In genomic region chr20:47672886-47673670, GRCh38 we compare ENCODE assay signal across 18 cellular contexts.
DNase-seq lines count a peak whose midpoint lies in the region; ATAC-seq, FAIRE-seq and TF ChIP-seq lines count a peak whose summit lies in the region.
"Had no signal": no experiment of that assay in that cellular context is flagged by ENCODE, and none has a peak within 500 bp of the region (broad histone marks: within the 10 kb centered on the region; RNA-seq: fewer than 3 reads in every experiment).

No MANE protein-coding gene starts in this region.

- no peak overlapping the region for H3K4me3 Mint-ChIP-seq in activated T-cell treated with anti-CD3 and anti-CD28 coated beads, Interleukin-2, amount 50 U/mL, for 24 hours
- no peak overlapping the region for H3K4me3 Mint-ChIP-seq in H9
- H3K4me3 Mint-ChIP-seq in T-helper 17 cell = no peak overlapping the region

- FAIRE-seq in H1 (lab: Jason Lieb, UNC) = no peak
- FAIRE-seq: A204.1, GM18507 had no signal

- H3K4me1 ChIP-seq in H9 (ENCODE audit: insufficient read depth, low read length) (no peaks in the 10 kb centered on the region), H1 (replicated peaks in 1 of 4; ENCODE audit: control insufficient read depth in 3 of 4, insufficient read depth in 4 of 4, low read length in 3 of 4) (peaks cover 0 to 7% (median 2%) of the 10 kb centered on the region in 4 experiments; a peak in 5 of 7 replicates), osteoblast (ENCODE audit: insufficient read depth, low read length) (no peaks in the 10 kb centered on the region), SJCRH30 (no peaks in the 10 kb centered on the region)

- no peaks in the 10 kb centered on the region for H3K27me3 Mint-ChIP-seq in activated T-cell treated with anti-CD3 and anti-CD28 coated beads, Interleukin-2, amount 50 U/mL, for 24 hours
- no peaks in the 10 kb centered on the region; the same call in none of the 2 replicates for H3K27me3 Mint-ChIP-seq in H9 (ENCODE audit: low read depth)
- H3K27me3 Mint-ChIP-seq in T-helper 17 cell = peaks cover 4% of the 10 kb centered on the region

- no peak overlapping the region for H3K14ac ChIP-seq in H9 (ENCODE audit: insufficient read depth, low read length)
- no peak overlapping the region for H3K14ac ChIP-seq in H1 (ENCODE audit: insufficient read length)

- H3K4ac ChIP-seq in H9 (ENCODE audit: low read depth, low read length) = no peak overlapping the region
- no peak overlapping the region for H3K4ac ChIP-seq in H1 (replicated peaks; ENCODE audit: insufficient read length, low read depth, low read length)

- no peak overlapping the region for H3T11ph ChIP-seq in H9 (ENCODE audit: low read length)

- TF ChIP-seq POLR2A in H1 (IDR thresholded peaks at IDR 0.05; ENCODE audit: control extremely low read depth in 1 of 2, low read depth in 2 of 2, low read length in 2 of 2) = no peak

- H3K36me3 Mint-ChIP-seq in activated T-cell treated with anti-CD3 and anti-CD28 coated beads, Interleukin-2, amount 50 U/mL, for 24 hours (ENCODE audit: low read depth) = no peaks in the 10 kb centered on the region
- H3K36me3 Mint-ChIP-seq in H9 (ENCODE audit: insufficient read depth in 1 of 3, low read depth in 3 of 3) (peaks cover 0 to 4% (median 0%) of the 10 kb centered on the region in 3 experiments; a peak in 1 of 7 replicates), T-helper 17 cell (ENCODE audit: low read depth) (no peaks in the 10 kb centered on the region)

- H2BK5ac ChIP-seq in H9 (ENCODE audit: insufficient read length, low read length) (no peak overlapping the region), H1 (ENCODE audit: low read depth, low read length) (no peak overlapping the region)

- H3K23me2 ChIP-seq in H9 (ENCODE audit: insufficient read length, low read depth, low read length, poor library complexity, severe bottlenecking) = no peaks in the 10 kb centered on the region
- no peaks in the 10 kb centered on the region; the same call in 1 of the 2 replicates for H3K23me2 ChIP-seq in H1 (ENCODE audit: low read depth, low read length)

- no peak for TF ChIP-seq EP300 in H1 (IDR thresholded peaks at IDR 0.05; ENCODE audit: borderline replicate concordance in 1 of 2, low read depth in 2 of 2, low read length in 2 of 2)

- no CpG with 5 or more reads among the region's 16 CpGs for WGBS in H9 (ENCODE audit: extremely low coverage, insufficient read length, low lambda C conversion rate)
- 90% methylated on average over 11 of the region's 16 CpGs; no CpG with 5 or more reads in 1 of the 2 experiments for WGBS in H1 (ENCODE audit: extremely low coverage in 1 of 2, insufficient coverage in 1 of 2, insufficient read length in 1 of 2, insufficient replicate concordance in 2 of 2, low coverage in 1 of 2, low lambda C conversion rate in 2 of 2, missing lambda C conversion rate in 1 of 2), 2 experiments

- H3K27ac Mint-ChIP-seq in activated T-cell treated with anti-CD3 and anti-CD28 coated beads, Interleukin-2, amount 50 U/mL, for 24 hours = peak overlapping the region; percentile 18
- H3K27ac Mint-ChIP-seq in H9 (peak overlapping the region; percentile 1 to 46 (median 42); a peak in 1 of 7 replicates), T-helper 17 cell (no peak overlapping the region)

- H4K8ac ChIP-seq in H9 (replicated peaks; ENCODE audit: insufficient read length, low read depth, low read length) = no peak overlapping the region
- H4K8ac ChIP-seq in H1 (ENCODE audit: extremely low read depth, insufficient read depth, low read length) = peak overlapping the region; percentile 12

- no peak overlapping the region for H3K4me2 ChIP-seq in H9 (ENCODE audit: insufficient read depth, insufficient read length, low read length)
- H3K4me2 ChIP-seq in H1 (ENCODE audit: insufficient read depth in 1 of 2, low read depth in 2 of 2, low read length in 2 of 2) = no peak overlapping the region
- H3K4me2 ChIP-seq in osteoblast (ENCODE audit: insufficient read depth, low read length) = no peak overlapping the region
- H3K4me2 ChIP-seq: BLaER1 treated with 17β-estradiol and CSF1 and Interleukin-3, amounts not matched to agents 10 nM and 100 nM had no signal

- no peaks in the 10 kb centered on the region for H3K9me3 ChIP-seq in H9 (ENCODE audit: control insufficient read depth, low read depth, low read length)
- no peaks in the 10 kb centered on the region for H3K9me3 ChIP-seq in H1 (ENCODE audit: insufficient read depth in 2 of 2, low read depth in 1 of 2, low read length in 1 of 2)
- no peaks in the 10 kb centered on the region for H3K9me3 ChIP-seq in osteoblast (ENCODE audit: low read depth, low read length)
- no peaks in the 10 kb centered on the region for H3K9me3 ChIP-seq in SJCRH30 (replicated peaks)
- H3K9me3 ChIP-seq in T-helper 17 cell (ENCODE audit: control insufficient read depth, low read length, poor library complexity, severe bottlenecking) = no peaks in the 10 kb centered on the region
- H3K9me3 ChIP-seq: BLaER1 treated with 17β-estradiol and CSF1 and Interleukin-3, amounts not matched to agents 10 nM and 100 nM had no signal

- H3K36me3 ChIP-seq in H1 (ENCODE audit: control insufficient read depth in 2 of 4, insufficient read depth in 4 of 4, low read length in 3 of 4) (no peaks in the 10 kb centered on the region), osteoblast (ENCODE audit: insufficient read depth, low read length) (no peaks in the 10 kb centered on the region), SJCRH30 (peaks cover 5% of the 10 kb centered on the region; the same call in 1 of the 2 replicates)

- TF ChIP-seq CTCF in H9 (conservative IDR thresholded peaks at IDR 0.05) (no peak), H1 (IDR thresholded peaks at IDR 0.05; ENCODE audit: control extremely low read depth in 1 of 3, insufficient read depth in 1 of 3, low read depth in 1 of 3, low read length in 3 of 3) (no peak), osteoblast (IDR thresholded peaks at IDR 0.05; ENCODE audit: extremely low read depth, low read depth, low read length) (no peak)

- H2BK15ac ChIP-seq in H9 (ENCODE audit: low read depth, low read length) (no peak overlapping the region), H1 (ENCODE audit: low read length) (no peak overlapping the region)

- H3K4me3 ChIP-seq in H1 (ENCODE audit: extremely low read depth in 1 of 4, insufficient read depth in 2 of 4, low read depth in 3 of 4, low read length in 4 of 4) (no peak overlapping the region), osteoblast (ENCODE audit: insufficient read depth, low read length) (no peak overlapping the region), SJCRH30 (no peak overlapping the region)
- H3K4me3 ChIP-seq: BLaER1 treated with 17β-estradiol and CSF1 and Interleukin-3, amounts not matched to agents 10 nM and 100 nM had no signal

- H4K5ac ChIP-seq in H9 (ENCODE audit: insufficient read length, low read depth, low read length) (no peak overlapping the region), H1 (ENCODE audit: insufficient read length, low read depth, low read length) (no peak overlapping the region)

- peak; percentile 28 for DNase-seq in activated T-cell treated with anti-CD3 and anti-CD28 coated beads, Interleukin-2, amount 50 U/mL, for 24 hours
- DNase-seq in activated T-cell treated with anti-CD3 and anti-CD28 coated beads for 4 hours (no peak), H9 (no peak), H1 (ENCODE audit: low read depth in 1 of 2, low spot score in 2 of 2) (no peak), osteoblast (ENCODE audit: insufficient read length, low spot score, missing footprints) (peak; percentile 85), SJCRH30 (no peak), T-helper 17 cell (no peak)
- DNase-seq: DMS79 treated with DMSO at 0.1 percent for 48 hours, KBM-7, NCI-H1417 treated with DMSO at 0.1 percent for 48 hours, NCI-H1930, NCI-H510A, SHP77 had no signal

- H4K20me1 ChIP-seq in H9 (ENCODE audit: control insufficient read depth, insufficient read depth, insufficient read length) = no peaks in the 10 kb centered on the region
- no peaks in the 10 kb centered on the region for H4K20me1 ChIP-seq in H1 (replicated peaks in 1 of 2; ENCODE audit: control insufficient read depth in 1 of 2, insufficient read depth in 2 of 2, low read length in 2 of 2)
- H4K20me1 ChIP-seq in osteoblast (ENCODE audit: insufficient read depth, low read length) = no peaks in the 10 kb centered on the region

- POLR2A ChIA-PET in H1 (lab: Charles Lee; ENCODE audit: partially characterized antibody) = no interaction called here

- H3K56ac ChIP-seq in H9 (ENCODE audit: insufficient read length, low read depth, low read length) (no peak overlapping the region), H1 (replicated peaks; ENCODE audit: insufficient read length, low read depth, low read length) (no peak overlapping the region)

- no peak overlapping the region for H3K27ac ChIP-seq in H9 (ENCODE audit: insufficient read length, low read depth, low read length)
- H3K27ac ChIP-seq in H1 (ENCODE audit: low read depth, low read length) = no peak overlapping the region
- H3K27ac ChIP-seq in osteoblast (ENCODE audit: low read depth, low read length) = no peak overlapping the region
- H3K27ac ChIP-seq in SJCRH30 = no peak overlapping the region
- H3K27ac ChIP-seq: BLaER1 treated with 17β-estradiol and CSF1 and Interleukin-3, amounts not matched to agents 10 nM and 100 nM had no signal

- H3K79me1 ChIP-seq in H9 (ENCODE audit: insufficient read depth, low read depth, low read length, poor library complexity, severe bottlenecking) = no peaks in the 10 kb centered on the region
- no peaks in the 10 kb centered on the region for H3K79me1 ChIP-seq in H1 (ENCODE audit: low read depth, low read length)

- no peak overlapping the region for H3K9ac ChIP-seq in H9 (ENCODE audit: extremely low read depth, insufficient read length, low read length)
- H3K9ac ChIP-seq in H1 (replicated peaks in 1 of 4; ENCODE audit: extremely low read depth in 1 of 4, low read depth in 3 of 4, low read length in 3 of 4) = no peak overlapping the region
- H3K9ac ChIP-seq: BLaER1 treated with 17β-estradiol and CSF1 and Interleukin-3, amounts not matched to agents 10 nM and 100 nM had no signal

- H2BK20ac ChIP-seq in H9 (ENCODE audit: low read depth, low read length, poor library complexity, severe bottlenecking) (no peak overlapping the region), H1 (ENCODE audit: low read length) (no peak overlapping the region)

- H3K23ac ChIP-seq in H9 (ENCODE audit: insufficient read length, low read depth, low read length) (no peak overlapping the region), H1 (ENCODE audit: insufficient read length) (no peak overlapping the region)

- H2BK12ac ChIP-seq in H9 (ENCODE audit: insufficient read length, low read depth, low read length) = no peak overlapping the region
- H2BK12ac ChIP-seq in H1 (ENCODE audit: low read depth, low read length) = no peak overlapping the region

- H2BK120ac ChIP-seq in H9 (ENCODE audit: low read depth, low read length, poor library complexity, severe bottlenecking) (no peak overlapping the region), H1 (replicated peaks; ENCODE audit: low read depth, low read length) (no peak overlapping the region)

- CTCF ChIA-PET in H1 (lab: Charles Lee; ENCODE audit: partially characterized antibody) = interaction anchor here (1.2 to 9.7 kb wide), 5 partner anchors 9 to 948 kb away, joined by 3 to 92 read pairs (median 7); no protein-coding TSS in a partner anchor

- ATAC-seq in T-helper 17 cell = no peak
- ATAC-seq in HG03045 (IDR thresholded peaks at IDR 0.05; ENCODE audit: unreplicated experiment) = no peak
- ATAC-seq: HCT116 had no signal

- TF ChIP-seq RAD21 in H1 (IDR thresholded peaks at IDR 0.05 in 1 of 2, conservative IDR thresholded peaks at IDR 0.05 in 1 of 2; ENCODE audit: low read depth in 2 of 2, low read length in 2 of 2) = no peak

- no peaks in the 10 kb centered on the region for H3K9me3 Mint-ChIP-seq in activated T-cell treated with anti-CD3 and anti-CD28 coated beads, Interleukin-2, amount 50 U/mL, for 24 hours
- peaks cover 0 to 2% of the 10 kb centered on the region in 2 experiments; a peak in 1 of 5 replicates for H3K9me3 Mint-ChIP-seq in H9

- H3K27me3 ChIP-seq in H9 (ENCODE audit: insufficient read depth, low read length) (no peaks in the 10 kb centered on the region), H1 (replicated peaks in 1 of 4; ENCODE audit: control insufficient read depth in 3 of 4, extremely low read depth in 1 of 4, insufficient read depth in 3 of 4, low read length in 3 of 4) (no peaks in the 10 kb centered on the region), osteoblast (ENCODE audit: insufficient read depth, low read length) (no peaks in the 10 kb centered on the region), SJCRH30 (no peaks in the 10 kb centered on the region)
- H3K27me3 ChIP-seq: BLaER1 treated with 17β-estradiol and CSF1 and Interleukin-3, amounts not matched to agents 10 nM and 100 nM had no signal

- H3K18ac ChIP-seq in H9 (ENCODE audit: insufficient read length, low read depth, low read length) (no peak overlapping the region), H1 (ENCODE audit: extremely low read depth, low read length) (no peak overlapping the region)

- H3K79me2 ChIP-seq in H9 (ENCODE audit: insufficient read depth, low read length) (no peaks in the 10 kb centered on the region), H1 (ENCODE audit: control insufficient read depth in 1 of 2, insufficient read depth in 2 of 2, low read length in 2 of 2) (no peaks in the 10 kb centered on the region), osteoblast (ENCODE audit: insufficient read depth, low read length) (no peaks in the 10 kb centered on the region)

- H3K4me1 Mint-ChIP-seq in activated T-cell treated with anti-CD3 and anti-CD28 coated beads, Interleukin-2, amount 50 U/mL, for 24 hours (ENCODE audit: low read depth) = no peaks in the 10 kb centered on the region
- peaks cover 4 to 15% of the 10 kb centered on the region in 2 experiments for H3K4me1 Mint-ChIP-seq in H9
- peaks cover 5% of the 10 kb centered on the region for H3K4me1 Mint-ChIP-seq in T-helper 17 cell

- H2AK5ac ChIP-seq in H9 (ENCODE audit: insufficient read length, low read length) (no peak overlapping the region), H1 (ENCODE audit: low read depth, low read length) (no peak overlapping the region)

- no peak overlapping the region for H4K91ac ChIP-seq in H9 (ENCODE audit: insufficient read length, low read depth, low read length)
- H4K91ac ChIP-seq in H1 (replicated peaks; ENCODE audit: insufficient read length, low read length) = no peak overlapping the region

- H2AFZ ChIP-seq in H9 (ENCODE audit: low read length) (no peak overlapping the region), H1 (ENCODE audit: low read length) (no peak overlapping the region), osteoblast (ENCODE audit: low read length) (no peak overlapping the region)

Comparison
In these comparisons a context has a peak if more than half of its experiments do, and no peak if none do; other contexts are left out.
1. DNase-seq: peak in activated T-cell treated with anti-CD3 and anti-CD28 coated beads, Interleukin-2, amount 50 U/mL, for 24 hours (single experiment) and osteoblast (single experiment); none in activated T-cell treated with anti-CD3 and anti-CD28 coated beads for 4 hours (single experiment), H9 (single experiment), H1 (0 of 2), SJCRH30 (0 of 2) and T-helper 17 cell (0 of 3).